In the genomic region with DNA sequence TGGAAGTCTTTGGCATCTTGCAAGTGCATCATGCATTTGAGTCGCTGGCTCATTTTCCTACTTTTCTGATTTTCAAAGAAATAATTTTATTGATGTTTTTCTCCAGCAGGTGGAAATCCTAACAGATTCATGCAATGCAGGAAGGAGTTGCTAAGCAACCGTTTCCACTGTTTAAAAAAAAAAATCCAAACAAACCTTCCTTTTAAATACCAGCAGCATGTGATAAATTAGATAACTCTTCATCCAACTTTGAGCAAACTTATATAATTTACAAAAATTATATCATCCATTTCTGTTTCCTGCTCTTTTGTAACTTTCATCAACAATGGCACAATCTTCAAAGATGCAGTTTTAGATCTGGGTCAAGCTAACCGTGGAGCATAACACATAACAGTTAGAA, we compare ENCODE assay signal across 15 cellular contexts.
"Had no signal": no experiment of that assay in that cellular context is flagged by ENCODE, and none has a peak within 500 bp of the region (broad histone marks: within the 10 kb centered on the region; RNA-seq: fewer than 3 reads in every experiment).

No MANE protein-coding gene starts in this region.

- ATAC-seq: left lung, right cardiac atrium had no signal

- H3K4me3 ChIP-seq: hepatocyte, left lung, transverse colon had no signal

- DNase-seq: activated CD4-positive, alpha-beta T cell treated with anti-CD3 and anti-CD28 coated beads, Interleukin-2, amount 50 U/mL, for 1 hour; activated CD8-positive, alpha-beta memory T cell treated with anti-CD3 and anti-CD28 coated beads for 24 hours; activated naive CD4-positive, alpha-beta T cell; activated naive CD8-positive, alpha-beta T cell treated with anti-CD3 and anti-CD28 coated beads, Interleukin-2, amount 10 ng/mL, durations not matched to agents 7 days and 5 days; occipital lobe; right cardiac atrium; small intestine; stimulated activated CD4-positive, alpha-beta T cell treated with anti-CD3 and anti-CD28 coated beads, Interleukin-4, amount 100 ng/mL, for 4 hours; stimulated activated CD8-positive, alpha-beta memory T cell treated with anti-CD3 and anti-CD28 coated beads, Interleukin-4, amount 100 ng/mL, for 48 hours; stimulated activated naive CD4-positive, alpha-beta T cell treated with Interleukin-2 at 50 U/mL for 16 hours; substantia nigra; SW 1271; transverse colon had no signal
